In the genomic region with DNA sequence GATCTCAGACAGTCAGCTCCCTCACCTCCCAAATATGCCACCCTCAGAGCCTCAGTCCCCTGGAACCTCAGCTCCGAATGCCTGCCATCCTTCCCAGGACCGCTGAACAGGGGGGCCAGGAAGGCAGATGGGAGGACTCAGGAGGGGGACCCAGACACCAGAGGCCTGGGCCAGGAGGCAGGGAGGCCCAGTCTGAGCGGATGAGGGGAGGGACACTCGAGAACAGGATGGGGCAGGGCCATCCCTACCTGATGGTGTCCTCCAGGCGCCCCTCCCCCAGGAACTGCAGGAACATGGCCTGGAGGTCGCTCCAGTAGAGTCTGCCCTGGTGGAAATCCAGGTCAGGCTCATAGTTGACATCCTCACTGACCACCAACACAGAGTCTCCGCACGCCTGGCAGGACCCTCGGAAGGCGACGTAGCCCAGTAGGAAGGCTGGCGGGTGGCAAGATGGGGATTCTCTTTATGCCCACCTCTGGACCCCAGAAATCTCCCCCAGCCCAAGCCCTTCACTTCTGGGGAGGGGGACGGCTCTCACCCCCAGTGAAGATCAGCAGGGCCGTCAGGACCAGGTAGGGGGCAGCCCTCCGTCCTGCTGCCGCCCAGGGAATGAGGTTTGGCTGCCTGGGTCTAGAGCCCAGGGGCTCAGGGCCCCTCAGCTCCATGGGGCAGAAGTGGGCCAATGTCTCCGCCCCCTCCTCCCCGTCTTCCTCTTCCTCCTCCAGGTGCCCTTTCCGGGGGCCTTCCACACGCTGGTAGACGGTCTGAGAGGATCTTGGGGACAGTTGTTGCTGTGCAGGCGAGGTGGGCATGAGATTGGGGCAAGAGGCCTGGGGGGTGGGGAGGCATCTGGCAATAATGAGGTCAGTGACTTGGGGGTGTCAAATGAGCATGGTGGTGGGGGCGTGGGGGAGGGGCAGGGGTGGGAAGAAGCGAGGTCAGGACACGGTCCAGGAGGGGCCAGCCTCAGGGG, we compare ENCODE assay signal across 1 cellular context.
TF ChIP-seq lines count a peak whose summit lies in the region.

No MANE protein-coding gene starts in this region.

TF ChIP-seq in K562, 482 proteins besides CTCF, POLR2A, EP300 and RAD21 (continued from another document and continues in another):
- TF ChIP-seq, protein P1, sequence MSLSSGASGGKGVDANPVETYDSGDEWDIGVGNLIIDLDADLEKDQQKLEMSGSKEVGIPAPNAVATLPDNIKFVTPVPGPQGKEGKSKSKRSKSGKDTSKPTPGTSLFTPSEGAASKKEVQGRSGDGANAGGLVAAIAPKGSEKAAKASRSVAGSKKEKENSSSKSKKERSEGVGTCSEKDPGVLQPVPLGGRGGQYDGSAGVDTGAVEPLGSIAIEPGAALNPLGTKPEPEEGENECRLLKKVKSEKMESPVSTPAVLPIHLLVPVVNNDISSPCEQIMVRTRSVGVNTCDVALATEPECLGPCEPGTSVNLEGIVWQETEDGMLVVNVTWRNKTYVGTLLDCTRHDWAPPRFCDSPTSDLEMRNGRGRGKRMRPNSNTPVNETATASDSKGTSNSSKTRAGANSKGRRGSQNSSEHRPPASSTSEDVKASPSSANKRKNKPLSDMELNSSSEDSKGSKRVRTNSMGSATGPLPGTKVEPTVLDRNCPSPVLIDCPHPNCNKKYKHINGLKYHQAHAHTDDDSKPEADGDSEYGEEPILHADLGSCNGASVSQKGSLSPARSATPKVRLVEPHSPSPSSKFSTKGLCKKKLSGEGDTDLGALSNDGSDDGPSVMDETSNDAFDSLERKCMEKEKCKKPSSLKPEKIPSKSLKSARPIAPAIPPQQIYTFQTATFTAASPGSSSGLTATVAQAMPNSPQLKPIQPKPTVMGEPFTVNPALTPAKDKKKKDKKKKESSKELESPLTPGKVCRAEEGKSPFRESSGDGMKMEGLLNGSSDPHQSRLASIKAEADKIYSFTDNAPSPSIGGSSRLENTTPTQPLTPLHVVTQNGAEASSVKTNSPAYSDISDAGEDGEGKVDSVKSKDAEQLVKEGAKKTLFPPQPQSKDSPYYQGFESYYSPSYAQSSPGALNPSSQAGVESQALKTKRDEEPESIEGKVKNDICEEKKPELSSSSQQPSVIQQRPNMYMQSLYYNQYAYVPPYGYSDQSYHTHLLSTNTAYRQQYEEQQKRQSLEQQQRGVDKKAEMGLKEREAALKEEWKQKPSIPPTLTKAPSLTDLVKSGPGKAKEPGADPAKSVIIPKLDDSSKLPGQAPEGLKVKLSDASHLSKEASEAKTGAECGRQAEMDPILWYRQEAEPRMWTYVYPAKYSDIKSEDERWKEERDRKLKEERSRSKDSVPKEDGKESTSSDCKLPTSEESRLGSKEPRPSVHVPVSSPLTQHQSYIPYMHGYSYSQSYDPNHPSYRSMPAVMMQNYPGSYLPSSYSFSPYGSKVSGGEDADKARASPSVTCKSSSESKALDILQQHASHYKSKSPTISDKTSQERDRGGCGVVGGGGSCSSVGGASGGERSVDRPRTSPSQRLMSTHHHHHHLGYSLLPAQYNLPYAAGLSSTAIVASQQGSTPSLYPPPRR (CRISPR knock-in tag; IDR thresholded peaks at IDR 0.05; ENCODE audit: borderline replicate concordance), result no peak
- TF ChIP-seq BCL6 (CRISPR knock-in tag; IDR thresholded peaks at IDR 0.05) (no peak), ZNF184 (CRISPR knock-in tag; IDR thresholded peaks at IDR 0.05) (no peak), LCOR (CRISPR knock-in tag; IDR thresholded peaks at IDR 0.05) (no peak), JUNB (CRISPR knock-in tag; conservative IDR thresholded peaks at IDR 0.05) (no peak), ETV5 (CRISPR knock-in tag; IDR thresholded peaks at IDR 0.05; ENCODE audit: low read depth) (peak; percentile 65; the same call in 1 of the 2 replicates), NR2C1 (IDR thresholded peaks at IDR 0.05) (no peak), NR2C1 (tag; IDR thresholded peaks at IDR 0.05) (no peak), MCM2 (IDR thresholded peaks at IDR 0.05; ENCODE audit: low read depth) (0 out of 2 replicates have a peak, but pooled peaks have one; percentile 21), FOXJ3 (CRISPR knock-in tag; IDR thresholded peaks at IDR 0.05) (no peak), SPI1 (IDR thresholded peaks at IDR 0.05; ENCODE audit: borderline replicate concordance, low read depth, low read length) (peak; percentile 44; the same call in 1 of the 2 replicates), MTA1 (IDR thresholded peaks at IDR 0.05; ENCODE audit: borderline replicate concordance) (no peak; the same call in 1 of the 2 replicates), PHF21A (IDR thresholded peaks at IDR 0.05; ENCODE audit: borderline replicate concordance, low read depth) (no peak)
- TF ChIP-seq, protein P2, sequence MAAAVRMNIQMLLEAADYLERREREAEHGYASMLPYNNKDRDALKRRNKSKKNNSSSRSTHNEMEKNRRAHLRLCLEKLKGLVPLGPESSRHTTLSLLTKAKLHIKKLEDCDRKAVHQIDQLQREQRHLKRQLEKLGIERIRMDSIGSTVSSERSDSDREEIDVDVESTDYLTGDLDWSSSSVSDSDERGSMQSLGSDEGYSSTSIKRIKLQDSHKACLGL (CRISPR knock-in tag; IDR thresholded peaks at IDR 0.05; ENCODE audit: borderline replicate concordance, poor library complexity, severe bottlenecking), result no peak
- TF ChIP-seq, protein P3, sequence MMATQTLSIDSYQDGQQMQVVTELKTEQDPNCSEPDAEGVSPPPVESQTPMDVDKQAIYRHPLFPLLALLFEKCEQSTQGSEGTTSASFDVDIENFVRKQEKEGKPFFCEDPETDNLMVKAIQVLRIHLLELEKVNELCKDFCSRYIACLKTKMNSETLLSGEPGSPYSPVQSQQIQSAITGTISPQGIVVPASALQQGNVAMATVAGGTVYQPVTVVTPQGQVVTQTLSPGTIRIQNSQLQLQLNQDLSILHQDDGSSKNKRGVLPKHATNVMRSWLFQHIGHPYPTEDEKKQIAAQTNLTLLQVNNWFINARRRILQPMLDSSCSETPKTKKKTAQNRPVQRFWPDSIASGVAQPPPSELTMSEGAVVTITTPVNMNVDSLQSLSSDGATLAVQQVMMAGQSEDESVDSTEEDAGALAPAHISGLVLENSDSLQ (IDR thresholded peaks at IDR 0.05), result no peak
- TF ChIP-seq, protein P4, sequence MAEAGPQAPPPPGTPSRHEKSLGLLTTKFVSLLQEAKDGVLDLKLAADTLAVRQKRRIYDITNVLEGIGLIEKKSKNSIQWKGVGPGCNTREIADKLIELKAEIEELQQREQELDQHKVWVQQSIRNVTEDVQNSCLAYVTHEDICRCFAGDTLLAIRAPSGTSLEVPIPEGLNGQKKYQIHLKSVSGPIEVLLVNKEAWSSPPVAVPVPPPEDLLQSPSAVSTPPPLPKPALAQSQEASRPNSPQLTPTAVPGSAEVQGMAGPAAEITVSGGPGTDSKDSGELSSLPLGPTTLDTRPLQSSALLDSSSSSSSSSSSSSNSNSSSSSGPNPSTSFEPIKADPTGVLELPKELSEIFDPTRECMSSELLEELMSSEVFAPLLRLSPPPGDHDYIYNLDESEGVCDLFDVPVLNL (CRISPR knock-in tag; IDR thresholded peaks at IDR 0.05; ENCODE audit: low read depth), result no peak; the same call in 1 of the 2 replicates
- TF ChIP-seq, protein P5, sequence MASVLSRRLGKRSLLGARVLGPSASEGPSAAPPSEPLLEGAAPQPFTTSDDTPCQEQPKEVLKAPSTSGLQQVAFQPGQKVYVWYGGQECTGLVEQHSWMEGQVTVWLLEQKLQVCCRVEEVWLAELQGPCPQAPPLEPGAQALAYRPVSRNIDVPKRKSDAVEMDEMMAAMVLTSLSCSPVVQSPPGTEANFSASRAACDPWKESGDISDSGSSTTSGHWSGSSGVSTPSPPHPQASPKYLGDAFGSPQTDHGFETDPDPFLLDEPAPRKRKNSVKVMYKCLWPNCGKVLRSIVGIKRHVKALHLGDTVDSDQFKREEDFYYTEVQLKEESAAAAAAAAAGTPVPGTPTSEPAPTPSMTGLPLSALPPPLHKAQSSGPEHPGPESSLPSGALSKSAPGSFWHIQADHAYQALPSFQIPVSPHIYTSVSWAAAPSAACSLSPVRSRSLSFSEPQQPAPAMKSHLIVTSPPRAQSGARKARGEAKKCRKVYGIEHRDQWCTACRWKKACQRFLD (CRISPR knock-in tag; IDR thresholded peaks at IDR 0.05), result no peak; the same call in 1 of the 2 replicates
- TF ChIP-seq, protein P6, sequence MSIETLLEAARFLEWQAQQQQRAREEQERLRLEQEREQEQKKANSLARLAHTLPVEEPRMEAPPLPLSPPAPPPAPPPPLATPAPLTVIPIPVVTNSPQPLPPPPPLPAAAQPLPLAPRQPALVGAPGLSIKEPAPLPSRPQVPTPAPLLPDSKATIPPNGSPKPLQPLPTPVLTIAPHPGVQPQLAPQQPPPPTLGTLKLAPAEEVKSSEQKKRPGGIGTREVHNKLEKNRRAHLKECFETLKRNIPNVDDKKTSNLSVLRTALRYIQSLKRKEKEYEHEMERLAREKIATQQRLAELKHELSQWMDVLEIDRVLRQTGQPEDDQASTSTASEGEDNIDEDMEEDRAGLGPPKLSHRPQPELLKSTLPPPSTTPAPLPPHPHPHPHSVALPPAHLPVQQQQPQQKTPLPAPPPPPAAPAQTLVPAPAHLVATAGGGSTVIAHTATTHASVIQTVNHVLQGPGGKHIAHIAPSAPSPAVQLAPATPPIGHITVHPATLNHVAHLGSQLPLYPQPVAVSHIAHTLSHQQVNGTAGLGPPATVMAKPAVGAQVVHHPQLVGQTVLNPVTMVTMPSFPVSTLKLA (conservative IDR thresholded peaks at IDR 0.05), result no peak
- TF ChIP-seq, protein P7, sequence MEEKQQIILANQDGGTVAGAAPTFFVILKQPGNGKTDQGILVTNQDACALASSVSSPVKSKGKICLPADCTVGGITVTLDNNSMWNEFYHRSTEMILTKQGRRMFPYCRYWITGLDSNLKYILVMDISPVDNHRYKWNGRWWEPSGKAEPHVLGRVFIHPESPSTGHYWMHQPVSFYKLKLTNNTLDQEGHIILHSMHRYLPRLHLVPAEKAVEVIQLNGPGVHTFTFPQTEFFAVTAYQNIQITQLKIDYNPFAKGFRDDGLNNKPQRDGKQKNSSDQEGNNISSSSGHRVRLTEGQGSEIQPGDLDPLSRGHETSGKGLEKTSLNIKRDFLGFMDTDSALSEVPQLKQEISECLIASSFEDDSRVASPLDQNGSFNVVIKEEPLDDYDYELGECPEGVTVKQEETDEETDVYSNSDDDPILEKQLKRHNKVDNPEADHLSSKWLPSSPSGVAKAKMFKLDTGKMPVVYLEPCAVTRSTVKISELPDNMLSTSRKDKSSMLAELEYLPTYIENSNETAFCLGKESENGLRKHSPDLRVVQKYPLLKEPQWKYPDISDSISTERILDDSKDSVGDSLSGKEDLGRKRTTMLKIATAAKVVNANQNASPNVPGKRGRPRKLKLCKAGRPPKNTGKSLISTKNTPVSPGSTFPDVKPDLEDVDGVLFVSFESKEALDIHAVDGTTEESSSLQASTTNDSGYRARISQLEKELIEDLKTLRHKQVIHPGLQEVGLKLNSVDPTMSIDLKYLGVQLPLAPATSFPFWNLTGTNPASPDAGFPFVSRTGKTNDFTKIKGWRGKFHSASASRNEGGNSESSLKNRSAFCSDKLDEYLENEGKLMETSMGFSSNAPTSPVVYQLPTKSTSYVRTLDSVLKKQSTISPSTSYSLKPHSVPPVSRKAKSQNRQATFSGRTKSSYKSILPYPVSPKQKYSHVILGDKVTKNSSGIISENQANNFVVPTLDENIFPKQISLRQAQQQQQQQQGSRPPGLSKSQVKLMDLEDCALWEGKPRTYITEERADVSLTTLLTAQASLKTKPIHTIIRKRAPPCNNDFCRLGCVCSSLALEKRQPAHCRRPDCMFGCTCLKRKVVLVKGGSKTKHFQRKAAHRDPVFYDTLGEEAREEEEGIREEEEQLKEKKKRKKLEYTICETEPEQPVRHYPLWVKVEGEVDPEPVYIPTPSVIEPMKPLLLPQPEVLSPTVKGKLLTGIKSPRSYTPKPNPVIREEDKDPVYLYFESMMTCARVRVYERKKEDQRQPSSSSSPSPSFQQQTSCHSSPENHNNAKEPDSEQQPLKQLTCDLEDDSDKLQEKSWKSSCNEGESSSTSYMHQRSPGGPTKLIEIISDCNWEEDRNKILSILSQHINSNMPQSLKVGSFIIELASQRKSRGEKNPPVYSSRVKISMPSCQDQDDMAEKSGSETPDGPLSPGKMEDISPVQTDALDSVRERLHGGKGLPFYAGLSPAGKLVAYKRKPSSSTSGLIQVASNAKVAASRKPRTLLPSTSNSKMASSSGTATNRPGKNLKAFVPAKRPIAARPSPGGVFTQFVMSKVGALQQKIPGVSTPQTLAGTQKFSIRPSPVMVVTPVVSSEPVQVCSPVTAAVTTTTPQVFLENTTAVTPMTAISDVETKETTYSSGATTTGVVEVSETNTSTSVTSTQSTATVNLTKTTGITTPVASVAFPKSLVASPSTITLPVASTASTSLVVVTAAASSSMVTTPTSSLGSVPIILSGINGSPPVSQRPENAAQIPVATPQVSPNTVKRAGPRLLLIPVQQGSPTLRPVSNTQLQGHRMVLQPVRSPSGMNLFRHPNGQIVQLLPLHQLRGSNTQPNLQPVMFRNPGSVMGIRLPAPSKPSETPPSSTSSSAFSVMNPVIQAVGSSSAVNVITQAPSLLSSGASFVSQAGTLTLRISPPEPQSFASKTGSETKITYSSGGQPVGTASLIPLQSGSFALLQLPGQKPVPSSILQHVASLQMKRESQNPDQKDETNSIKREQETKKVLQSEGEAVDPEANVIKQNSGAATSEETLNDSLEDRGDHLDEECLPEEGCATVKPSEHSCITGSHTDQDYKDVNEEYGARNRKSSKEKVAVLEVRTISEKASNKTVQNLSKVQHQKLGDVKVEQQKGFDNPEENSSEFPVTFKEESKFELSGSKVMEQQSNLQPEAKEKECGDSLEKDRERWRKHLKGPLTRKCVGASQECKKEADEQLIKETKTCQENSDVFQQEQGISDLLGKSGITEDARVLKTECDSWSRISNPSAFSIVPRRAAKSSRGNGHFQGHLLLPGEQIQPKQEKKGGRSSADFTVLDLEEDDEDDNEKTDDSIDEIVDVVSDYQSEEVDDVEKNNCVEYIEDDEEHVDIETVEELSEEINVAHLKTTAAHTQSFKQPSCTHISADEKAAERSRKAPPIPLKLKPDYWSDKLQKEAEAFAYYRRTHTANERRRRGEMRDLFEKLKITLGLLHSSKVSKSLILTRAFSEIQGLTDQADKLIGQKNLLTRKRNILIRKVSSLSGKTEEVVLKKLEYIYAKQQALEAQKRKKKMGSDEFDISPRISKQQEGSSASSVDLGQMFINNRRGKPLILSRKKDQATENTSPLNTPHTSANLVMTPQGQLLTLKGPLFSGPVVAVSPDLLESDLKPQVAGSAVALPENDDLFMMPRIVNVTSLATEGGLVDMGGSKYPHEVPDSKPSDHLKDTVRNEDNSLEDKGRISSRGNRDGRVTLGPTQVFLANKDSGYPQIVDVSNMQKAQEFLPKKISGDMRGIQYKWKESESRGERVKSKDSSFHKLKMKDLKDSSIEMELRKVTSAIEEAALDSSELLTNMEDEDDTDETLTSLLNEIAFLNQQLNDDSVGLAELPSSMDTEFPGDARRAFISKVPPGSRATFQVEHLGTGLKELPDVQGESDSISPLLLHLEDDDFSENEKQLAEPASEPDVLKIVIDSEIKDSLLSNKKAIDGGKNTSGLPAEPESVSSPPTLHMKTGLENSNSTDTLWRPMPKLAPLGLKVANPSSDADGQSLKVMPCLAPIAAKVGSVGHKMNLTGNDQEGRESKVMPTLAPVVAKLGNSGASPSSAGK (IDR thresholded peaks at IDR 0.05), result no peak
- TF ChIP-seq, protein P8, sequence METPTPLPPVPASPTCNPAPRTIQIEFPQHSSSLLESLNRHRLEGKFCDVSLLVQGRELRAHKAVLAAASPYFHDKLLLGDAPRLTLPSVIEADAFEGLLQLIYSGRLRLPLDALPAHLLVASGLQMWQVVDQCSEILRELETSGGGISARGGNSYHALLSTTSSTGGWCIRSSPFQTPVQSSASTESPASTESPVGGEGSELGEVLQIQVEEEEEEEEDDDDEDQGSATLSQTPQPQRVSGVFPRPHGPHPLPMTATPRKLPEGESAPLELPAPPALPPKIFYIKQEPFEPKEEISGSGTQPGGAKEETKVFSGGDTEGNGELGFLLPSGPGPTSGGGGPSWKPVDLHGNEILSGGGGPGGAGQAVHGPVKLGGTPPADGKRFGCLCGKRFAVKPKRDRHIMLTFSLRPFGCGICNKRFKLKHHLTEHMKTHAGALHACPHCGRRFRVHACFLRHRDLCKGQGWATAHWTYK (CRISPR knock-in tag; IDR thresholded peaks at IDR 0.05), result 0 out of 2 replicates have a peak, but pooled peaks have one; percentile 35
